7 cellular contexts compared by ENCODE assay signal in genomic region chr14:69574266-69574953, GRCh38. TPM values are rescaled to one million over a fixed set of nuclear protein-coding genes. Genes with fewer than 3 reads are reported as not detected.
DNase-seq lines count a peak whose midpoint lies in the region; ATAC-seq and FAIRE-seq lines count a peak whose summit lies in the region.

CCDC177 (minus strand) TSS chr14:69574871; CDS start chr14:69573622, 1,249 bp downstream.

- ATAC-seq in left lobe of liver = peak; percentile 66
- no peak for ATAC-seq in HG02678 (IDR thresholded peaks at IDR 0.05; ENCODE audit: unreplicated experiment)

- DNase-seq in GM18507 (ENCODE audit: extremely low spot score, insufficient read length, low read depth) (peak; percentile 62), NCI-H2029 (lab: John Stamatoyannopoulos, UW) (peak; percentile 16), left lobe of liver (ENCODE audit: low spot score) (peak; percentile 58)
- DNase-seq in activated CD4-positive, alpha-beta T cell treated with anti-CD3 and anti-CD28 coated beads for 1 hour = peak; percentile 62
- peak; percentile 58 for DNase-seq in central memory CD4-positive, alpha-beta T cell
- DNase-seq in stimulated activated CD4-positive, alpha-beta T cell treated with anti-CD3 and anti-CD28 coated beads, Interleukin-4, amount 100 ng/mL, for 24 hours = peak; percentile 82

- peak; percentile 47 for FAIRE-seq in GM18507 (lab: Jason Lieb, UNC)

RNA-seq across cellular contexts. Expression of gene CCDC177, which starts in this region (rescaled TPM):
- 0.08 TPM for total RNA-seq in left lobe of liver

Comparison
In these comparisons a context has a peak if more than half of its experiments do, and no peak if none do; other contexts are left out.
1. Peak in DNase-seq and ATAC-seq in left lobe of liver; RNA of the gene not detected or under 1 TPM.
2. DNase-seq: peak in every context shown above with its lines; median percentile 82 in stimulated activated CD4-positive, alpha-beta T cell treated with anti-CD3 and anti-CD28 coated beads, Interleukin-4, amount 100 ng/mL, for 24 hours; 62 in GM18507; 62 in activated CD4-positive, alpha-beta T cell treated with anti-CD3 and anti-CD28 coated beads for 1 hour; 58 in central memory CD4-positive, alpha-beta T cell; 58 in left lobe of liver; 16 in NCI-H2029.